ENCODE assay signal across 8 cellular contexts in the genomic region with DNA sequence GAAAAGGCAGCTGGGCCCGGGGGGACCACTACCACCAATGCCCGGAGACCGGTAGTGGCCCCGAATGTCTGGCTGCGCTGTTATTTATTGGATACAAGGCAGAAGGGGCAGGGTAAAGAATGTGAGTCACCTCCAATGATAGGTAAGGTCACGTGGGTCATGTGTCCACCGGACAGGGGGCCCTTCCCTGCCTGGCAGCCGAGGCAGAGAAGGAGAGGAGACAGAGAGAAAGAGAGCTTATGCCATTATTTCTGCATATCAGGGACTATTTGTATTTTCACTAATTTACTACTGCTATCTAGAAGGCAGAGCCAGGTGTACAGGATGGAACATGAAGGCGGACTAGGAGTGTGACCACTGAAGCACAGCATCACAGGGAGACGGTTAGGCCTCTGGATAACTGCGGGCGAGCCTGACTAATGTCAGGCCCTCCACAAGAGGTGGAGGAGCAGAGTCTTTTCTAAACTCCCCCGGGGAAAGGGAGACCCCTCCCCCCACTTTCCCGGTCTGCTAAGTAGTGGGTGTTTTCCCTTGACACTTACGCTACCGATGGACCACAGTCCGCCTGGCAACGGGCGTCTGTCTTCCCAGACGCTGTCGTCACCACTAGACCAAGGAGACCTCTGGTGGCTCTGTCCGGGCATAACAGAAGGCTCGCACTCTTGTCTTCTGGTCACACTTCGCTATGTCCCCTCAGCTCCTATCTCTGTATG. TPM values are rescaled to one million over a fixed set of nuclear protein-coding genes. Genes with fewer than 3 reads are reported as not detected.
A peak's percentile ranks its signal among the peaks of the same experiment; 100 is the strongest.
DNase-seq lines count a peak whose midpoint lies in the region; ATAC-seq, FAIRE-seq and TF ChIP-seq lines count a peak whose summit lies in the region.
"Not testable (repeated sequence)": the region's sequence is repeated elsewhere in the genome, so short reads cannot be mapped to it uniquely, and the experiment has no call there.

No MANE protein-coding gene starts in this region.

- not testable (repeated sequence) for H3K4me3 ChIP-seq in AG09309 (ENCODE audit: control insufficient read depth, low read depth, low read length); GM12865 (ENCODE audit: low read depth, low read length); endothelial cell of umbilical vein (replicated peaks in 1 of 3; ENCODE audit: insufficient read depth in 1 of 3, low read depth in 1 of 3, low read length in 3 of 3); sigmoid colon
- peak overlapping the region; percentile 28 to 60 (median 30); a peak in 5 of 6 replicates for H3K4me3 ChIP-seq in HepG2 (replicated peaks in 1 of 3; ENCODE audit: insufficient read depth in 1 of 3, low read depth in 2 of 3, low read length in 3 of 3)

- not testable (repeated sequence) for H3K79me2 ChIP-seq in endothelial cell of umbilical vein (ENCODE audit: control insufficient read depth, insufficient read depth, low read length); HepG2 (ENCODE audit: insufficient read depth, low read length)

- H2AFZ ChIP-seq in endothelial cell of umbilical vein (ENCODE audit: low read depth, low read length); HepG2 (ENCODE audit: low read length): not testable (repeated sequence)

- not testable (repeated sequence) for H3K9ac ChIP-seq in endothelial cell of umbilical vein (replicated peaks; ENCODE audit: extremely low read depth, insufficient read depth, low read length); HepG2 (ENCODE audit: insufficient read depth, low read depth, low read length)

- not testable (repeated sequence) for H3K9me1 ChIP-seq in endothelial cell of umbilical vein (replicated peaks; ENCODE audit: control insufficient read depth, extremely low read depth, insufficient read depth, low read length)

- TF ChIP-seq RAD21 in HepG2 (CRISPR knock-in tag; IDR thresholded peaks at IDR 0.05), result peak; percentile 83

- not testable (repeated sequence) for H3K36me3 ChIP-seq in endothelial cell of umbilical vein (ENCODE audit: control insufficient read depth in 2 of 2, extremely low read depth in 1 of 2, insufficient read depth in 2 of 2, low read length in 2 of 2); HepG2 (replicated peaks in 1 of 2; ENCODE audit: control insufficient read depth in 1 of 2, insufficient read depth in 2 of 2, low read length in 2 of 2); sigmoid colon

- FAIRE-seq in endothelial cell of umbilical vein (lab: Jason Lieb, UNC) (peak; percentile 81), HepG2 (lab: Jason Lieb, UNC) (peak; percentile 43)

- TF ChIP-seq CTCF in AG09309 (IDR thresholded peaks at IDR 0.05; ENCODE audit: control insufficient read depth, insufficient read depth, low read depth, low read length, missing control alignments) (peak; percentile 47), GM12865 (IDR thresholded peaks at IDR 0.05; ENCODE audit: insufficient read depth, low read depth, low read length, missing control alignments) (peak; percentile 64), endothelial cell of umbilical vein (IDR thresholded peaks at IDR 0.05; ENCODE audit: extremely low read depth in 1 of 2, insufficient read depth in 1 of 2, low read depth in 1 of 2, low read length in 2 of 2) (peak; percentile 22 to 61), HepG2 (CRISPR knock-in tag; IDR thresholded peaks at IDR 0.05) (peak; percentile 83), sigmoid colon (IDR thresholded peaks at IDR 0.05) (peak in 3 of 4 experiments; percentile 31 to 47 (median 35))

- DNase-seq in AG09309 (ENCODE audit: low read depth), result not testable (repeated sequence)
- DNase-seq in GM12865 (ENCODE audit: low read depth), result peak; percentile 78
- DNase-seq in NCI-H1105 (lab: John Stamatoyannopoulos, UW), result peak; percentile 39
- peak; percentile 72 for DNase-seq in RPMI8226
- DNase-seq in activated T-cell treated with anti-CD3 and anti-CD28 coated beads, Interleukin-2, amount 50 U/mL, for 4 hours, result peak; percentile 30
- peak; percentile 50 for DNase-seq in endothelial cell of umbilical vein (ENCODE audit: low read depth, low spot score)
- DNase-seq in HepG2 (ENCODE audit: low spot score), result peak; percentile 70
- DNase-seq in sigmoid colon, result peak; percentile 79

- CTCF ChIA-PET in endothelial cell of umbilical vein (lab: Charles Lee) (interaction anchor here (0.6 to 5.4 kb wide), 7 partner anchors 8 to 30 kb away, joined by 3 to 76 read pairs (median 4); no protein-coding TSS in a partner anchor), HepG2 (lab: Yijun Ruan, JAX; ENCODE audit: low intra/inter-chr PET ratio, low total read pairs) (interaction anchor here (2.7 kb wide), 1 partner anchor 20 kb away, joined by 23 read pairs; no protein-coding TSS in a partner anchor)

- H3K4me2 ChIP-seq in endothelial cell of umbilical vein (ENCODE audit: insufficient read depth, low read length), result not testable (repeated sequence)
- H3K4me2 ChIP-seq in HepG2 (ENCODE audit: low read depth, low read length), result peak overlapping the region; percentile 70

- not testable (repeated sequence) for H3K27ac ChIP-seq in endothelial cell of umbilical vein (ENCODE audit: insufficient read depth, low read depth, low read length); sigmoid colon
- peak overlapping the region; percentile 25 for H3K27ac ChIP-seq in HepG2 (ENCODE audit: extremely low read length, insufficient read depth, low read length)

- H3K9me3 ChIP-seq in endothelial cell of umbilical vein (replicated peaks; ENCODE audit: control insufficient read depth, insufficient read depth, low read length); HepG2 (ENCODE audit: low read length); sigmoid colon: not testable (repeated sequence)

- in situ Hi-C loops in HepG2 (cut with HindIII; ENCODE audit: extremely low pct_ligation_motif_present, low pct_unique_long_range_greater_than_20kb), result not testable (repeated sequence)

- H3K4me3 Mint-ChIP-seq in activated T-cell treated with anti-CD3 and anti-CD28 coated beads, Interleukin-2, amount 50 U/mL, for 4 hours, result not testable (repeated sequence)

- POLR2A ChIA-PET in endothelial cell of umbilical vein (lab: Charles Lee), result interaction anchor here (0.7 kb wide), 1 partner anchor 107 kb away, joined by 4 read pairs; no protein-coding TSS in a partner anchor
- POLR2A ChIA-PET in HepG2 (lab: Yijun Ruan, JAX), result interaction anchor here (0.6 to 2.2 kb wide), 7 partner anchors 8 to 94 kb away, joined by 3 to 11 read pairs (median 3); a partner anchor contains a TSS

- H4K20me1 ChIP-seq in endothelial cell of umbilical vein (replicated peaks; ENCODE audit: control insufficient read depth, extremely low read depth, insufficient read depth, low read length); HepG2 (ENCODE audit: insufficient read depth, low read length): not testable (repeated sequence)

- not testable (repeated sequence) for TF ChIP-seq POLR2A in endothelial cell of umbilical vein (IDR thresholded peaks at IDR 0.05; ENCODE audit: low read depth, low read length); HepG2 (IDR thresholded peaks at IDR 0.05; ENCODE audit: insufficient read depth in 1 of 2, low read depth in 2 of 2, low read length in 2 of 2); sigmoid colon (IDR thresholded peaks at IDR 0.05)

- H3K4me1 Mint-ChIP-seq in activated T-cell treated with anti-CD3 and anti-CD28 coated beads, Interleukin-2, amount 50 U/mL, for 4 hours (ENCODE audit: low read depth), result peaks cover 16% of the 10 kb centered on the region

- TF ChIP-seq EP300 in HepG2 (IDR thresholded peaks at IDR 0.05; ENCODE audit: low read depth in 2 of 2, low read length in 2 of 2); HepG2 (CRISPR knock-in tag; IDR thresholded peaks at IDR 0.05; ENCODE audit: borderline replicate concordance); sigmoid colon (IDR thresholded peaks at IDR 0.05): not testable (repeated sequence)

- ATAC-seq in activated T-cell treated with anti-CD3 and anti-CD28 coated beads, Interleukin-2, amount 50 U/mL, for 4 hours, result not testable (repeated sequence)
- ATAC-seq in HepG2, result peak; percentile 86

- BruUV-seq in endothelial cell of umbilical vein (replicated peaks; lab: Mats Ljungman, UMichigan); HepG2 (replicated peaks; lab: Mats Ljungman, UMichigan): not testable (repeated sequence)

- intact Hi-C loops in endothelial cell of umbilical vein (cut with micrococcal nuclease), result loop anchor here (1.0 to 2.0 kb wide), 2 partner anchors 21 to 29 kb away; no protein-coding TSS in a partner anchor
- intact Hi-C loops in HepG2 (cut with micrococcal nuclease; ENCODE audit: unreplicated experiment), result loop anchor here (1.0 kb wide), 1 partner anchor 21 kb away; no protein-coding TSS in a partner anchor
- intact Hi-C loops in sigmoid colon (cut with DNase I), result not testable (repeated sequence)

- H3K4me1 ChIP-seq in endothelial cell of umbilical vein (ENCODE audit: control insufficient read depth, extremely low read depth, insufficient read depth, low read length); sigmoid colon: not testable (repeated sequence)
- peaks cover 20% of the 10 kb centered on the region for H3K4me1 ChIP-seq in HepG2 (ENCODE audit: insufficient read depth, low read length)

- not testable (repeated sequence) for H3K27me3 Mint-ChIP-seq in activated T-cell treated with anti-CD3 and anti-CD28 coated beads, Interleukin-2, amount 50 U/mL, for 4 hours (ENCODE audit: low read depth)

- 6% methylated on average over 24 of the region's 24 CpGs for WGBS in HepG2 (ENCODE audit: low lambda C conversion rate)
- WGBS in sigmoid colon, 2 donors, result 42 to 46% methylated on average over 23 to 24 of the region's 24 CpGs

- H3K36me3 Mint-ChIP-seq in activated T-cell treated with anti-CD3 and anti-CD28 coated beads, Interleukin-2, amount 50 U/mL, for 4 hours (ENCODE audit: insufficient read depth), result not testable (repeated sequence)

- dilution Hi-C loops in endothelial cell of umbilical vein (cut with MboI; ENCODE audit: extremely low pct_ligation_motif_present, low sequenced_read_pairs), result not testable (repeated sequence)

- H3K9me3 Mint-ChIP-seq in activated T-cell treated with anti-CD3 and anti-CD28 coated beads, Interleukin-2, amount 50 U/mL, for 4 hours, result not testable (repeated sequence)

- H3K27me3 ChIP-seq in endothelial cell of umbilical vein (ENCODE audit: control insufficient read depth in 2 of 2, insufficient read depth in 2 of 2, low read length in 2 of 2); HepG2 (ENCODE audit: control insufficient read depth in 1 of 2, insufficient read depth in 2 of 2, low read length in 2 of 2); sigmoid colon: not testable (repeated sequence)

RNA-seq across cellular contexts. Expression of a gene that starts 24.5 kb away (rescaled TPM):
- 1 to 10 TPM; 6.8 to 8.8 (median 7.2) TPM for total RNA-seq in activated T-cell treated with anti-CD3 and anti-CD28 coated beads, Interleukin-2, amount 50 U/mL, for 4 hours
- total RNA-seq in endothelial cell of umbilical vein (not detected in 2 replicates), HepG2 (2016; rRNA removed; fragmentation: Illumina TruSeq; extraction: Trizol) (not detected in 2 replicates), sigmoid colon (1 to 10 TPM in 2 of 4 donors, under 1 TPM in 2; 0.82 to 2.5 (median 1.0) TPM)
- polyA plus RNA-seq in endothelial cell of umbilical vein (not detected in 2 replicates), HepG2 (2011; rRNA removed) (not detected in 2 replicates), sigmoid colon (10 to 100 TPM in 1 of 3 donors, under 1 TPM in 1, not detected in 1; 0.46 to 10.1 TPM)
- polyA plus RNA-seq in endothelial cell of umbilical vein (2011; cell fraction: cytosol; rRNA removed), result not detected in 2 replicates
- not detected in 2 replicates for polyA plus RNA-seq in endothelial cell of umbilical vein (2011; cell fraction: nucleus; rRNA removed)
- not detected in 2 replicates for polyA plus RNA-seq in endothelial cell of umbilical vein (2012)
- not detected in 2 replicates for polyA minus RNA-seq in endothelial cell of umbilical vein
- not detected for polyA minus RNA-seq in endothelial cell of umbilical vein (2011; cell fraction: cytosol; rRNA and poly(A)+ RNA removed)
- polyA minus RNA-seq in endothelial cell of umbilical vein (2011; cell fraction: nucleus; rRNA and poly(A)+ RNA removed), result not detected in 2 replicates
- total RNA-seq in HepG2 (2016; cell fraction: cytosol; rRNA removed; fragmentation: Illumina TruSeq; extraction: Trizol; ENCODE audit: low read depth), result not detected in 2 replicates
- total RNA-seq in HepG2 (2016; cell fraction: insoluble cytoplasmic fraction; rRNA removed; fragmentation: Illumina TruSeq; extraction: Trizol), result not detected in 2 replicates
- not detected in 2 replicates for total RNA-seq in HepG2 (2016; cell fraction: membrane; rRNA removed; fragmentation: Illumina TruSeq; extraction: Trizol)
- total RNA-seq in HepG2 (2016; cell fraction: nucleus; rRNA removed; fragmentation: Illumina TruSeq; extraction: Trizol), result not detected in 2 replicates
- not detected in 2 replicates for polyA plus RNA-seq in HepG2 (2011; cell fraction: cytosol; rRNA removed)
- not detected in 2 replicates for polyA plus RNA-seq in HepG2 (2011; cell fraction: nucleus; rRNA removed)
- not detected in 2 replicates for polyA plus RNA-seq in HepG2 (2012)
- not detected in 2 replicates for polyA plus RNA-seq in HepG2 (2016; cell fraction: cytosol; fragmentation: Illumina TruSeq; extraction: Trizol; ENCODE audit: low read depth)
- polyA plus RNA-seq in HepG2 (2016; cell fraction: insoluble cytoplasmic fraction; fragmentation: Illumina TruSeq; extraction: Trizol; ENCODE audit: low read depth), result not detected in 2 replicates
- polyA plus RNA-seq in HepG2 (2016; cell fraction: membrane; fragmentation: Illumina TruSeq; extraction: Trizol; ENCODE audit: low read depth), result not detected in 2 replicates
- not detected in 2 replicates for polyA plus RNA-seq in HepG2 (2016; cell fraction: nucleus; fragmentation: Illumina TruSeq; extraction: Trizol; ENCODE audit: insufficient read depth, low read depth)
- polyA minus RNA-seq in HepG2 (2011; rRNA and poly(A)+ RNA removed; ENCODE audit: low replicate concordance), result not detected in 2 replicates
- polyA minus RNA-seq in HepG2 (2011; cell fraction: cytosol; rRNA and poly(A)+ RNA removed), result not detected in 2 replicates
- polyA minus RNA-seq in HepG2 (2011; cell fraction: nucleus; rRNA and poly(A)+ RNA removed), result not detected in 2 replicates

RNA-seq across cellular contexts. Expression of a gene that starts 42.3 kb away (rescaled TPM):
- total RNA-seq in activated T-cell treated with anti-CD3 and anti-CD28 coated beads, Interleukin-2, amount 50 U/mL, for 4 hours, result 1 to 10 TPM; 1.9 to 3.0 (median 2.1) TPM
- total RNA-seq in endothelial cell of umbilical vein (0.28 and 0.44 TPM in 2 replicates), HepG2 (2016; rRNA removed; fragmentation: Illumina TruSeq; extraction: Trizol) (218 and 244 TPM in 2 replicates), sigmoid colon (10 to 100 TPM in 2 of 4 donors, 1 to 10 TPM in 2; 4.3 to 11.1 (median 7.4) TPM)
- polyA plus RNA-seq in endothelial cell of umbilical vein (0.40 and 0.41 TPM in 2 replicates), HepG2 (2011; rRNA removed) (130 and 137 TPM in 2 replicates), sigmoid colon (10 to 100 TPM; 22.2 to 40.5 (median 34.7) TPM)
- polyA plus RNA-seq in endothelial cell of umbilical vein (2011; cell fraction: cytosol; rRNA removed), result 0.26 and 0.39 TPM in 2 replicates
- polyA plus RNA-seq in endothelial cell of umbilical vein (2011; cell fraction: nucleus; rRNA removed), result 0.25 TPM in 1 of 2 replicates, not detected in the other
- polyA plus RNA-seq in endothelial cell of umbilical vein (2012), result 0.23 and 0.52 TPM in 2 replicates
- 0.73 and 1.0 TPM in 2 replicates for polyA minus RNA-seq in endothelial cell of umbilical vein
- polyA minus RNA-seq in endothelial cell of umbilical vein (2011; cell fraction: cytosol; rRNA and poly(A)+ RNA removed), result not detected
- not detected in 2 replicates for polyA minus RNA-seq in endothelial cell of umbilical vein (2011; cell fraction: nucleus; rRNA and poly(A)+ RNA removed)
- 87.1 and 92.9 TPM in 2 replicates for total RNA-seq in HepG2 (2016; cell fraction: cytosol; rRNA removed; fragmentation: Illumina TruSeq; extraction: Trizol; ENCODE audit: low read depth)
- 223 and 253 TPM in 2 replicates for total RNA-seq in HepG2 (2016; cell fraction: insoluble cytoplasmic fraction; rRNA removed; fragmentation: Illumina TruSeq; extraction: Trizol)
- total RNA-seq in HepG2 (2016; cell fraction: membrane; rRNA removed; fragmentation: Illumina TruSeq; extraction: Trizol), result 152 and 159 TPM in 2 replicates
- 99.3 and 115 TPM in 2 replicates for total RNA-seq in HepG2 (2016; cell fraction: nucleus; rRNA removed; fragmentation: Illumina TruSeq; extraction: Trizol)
- 103 and 170 TPM in 2 replicates for polyA plus RNA-seq in HepG2 (2011; cell fraction: cytosol; rRNA removed)
- polyA plus RNA-seq in HepG2 (2011; cell fraction: nucleus; rRNA removed), result 80.0 and 88.2 TPM in 2 replicates
- 123 and 130 TPM in 2 replicates for polyA plus RNA-seq in HepG2 (2012)
- polyA plus RNA-seq in HepG2 (2016; cell fraction: cytosol; fragmentation: Illumina TruSeq; extraction: Trizol; ENCODE audit: low read depth), result 105 and 118 TPM in 2 replicates
- 245 and 255 TPM in 2 replicates for polyA plus RNA-seq in HepG2 (2016; cell fraction: insoluble cytoplasmic fraction; fragmentation: Illumina TruSeq; extraction: Trizol; ENCODE audit: low read depth)
- polyA plus RNA-seq in HepG2 (2016; cell fraction: membrane; fragmentation: Illumina TruSeq; extraction: Trizol; ENCODE audit: low read depth), result 133 and 135 TPM in 2 replicates
- 215 and 218 TPM in 2 replicates for polyA plus RNA-seq in HepG2 (2016; cell fraction: nucleus; fragmentation: Illumina TruSeq; extraction: Trizol; ENCODE audit: insufficient read depth, low read depth)
- 1.2 and 248 TPM in 2 replicates for polyA minus RNA-seq in HepG2 (2011; rRNA and poly(A)+ RNA removed; ENCODE audit: low replicate concordance)
- 160 and 171 TPM in 2 replicates for polyA minus RNA-seq in HepG2 (2011; cell fraction: cytosol; rRNA and poly(A)+ RNA removed)
- 30.1 and 34.9 TPM in 2 replicates for polyA minus RNA-seq in HepG2 (2011; cell fraction: nucleus; rRNA and poly(A)+ RNA removed)

RNA-seq across cellular contexts. Expression of a gene that starts 56.7 kb away (rescaled TPM):
- under 1 TPM in 1 of 3 donors, not detected in 2; 0.05 TPM for total RNA-seq in activated T-cell treated with anti-CD3 and anti-CD28 coated beads, Interleukin-2, amount 50 U/mL, for 4 hours
- total RNA-seq in endothelial cell of umbilical vein (not detected in 2 replicates), HepG2 (2016; rRNA removed; fragmentation: Illumina TruSeq; extraction: Trizol) (0.07 and 0.15 TPM in 2 replicates), sigmoid colon (1 to 10 TPM in 1 of 4 donors, not detected in 3; 1.4 TPM)
- polyA plus RNA-seq in endothelial cell of umbilical vein (not detected in 2 replicates), HepG2 (2011; rRNA removed) (0.01 and 0.04 TPM in 2 replicates), sigmoid colon (1,000 to 10,000 TPM in 1 of 3 donors, 100 to 1,000 TPM in 2; 237 to 1,249 (median 770) TPM)
- not detected in 2 replicates for polyA plus RNA-seq in endothelial cell of umbilical vein (2011; cell fraction: cytosol; rRNA removed)
- not detected in 2 replicates for polyA plus RNA-seq in endothelial cell of umbilical vein (2011; cell fraction: nucleus; rRNA removed)
- polyA plus RNA-seq in endothelial cell of umbilical vein (2012), result not detected in 2 replicates
- not detected in 2 replicates for polyA minus RNA-seq in endothelial cell of umbilical vein
- not detected for polyA minus RNA-seq in endothelial cell of umbilical vein (2011; cell fraction: cytosol; rRNA and poly(A)+ RNA removed)
- not detected in 2 replicates for polyA minus RNA-seq in endothelial cell of umbilical vein (2011; cell fraction: nucleus; rRNA and poly(A)+ RNA removed)
- 0.18 and 0.30 TPM in 2 replicates for total RNA-seq in HepG2 (2016; cell fraction: cytosol; rRNA removed; fragmentation: Illumina TruSeq; extraction: Trizol; ENCODE audit: low read depth)
- total RNA-seq in HepG2 (2016; cell fraction: insoluble cytoplasmic fraction; rRNA removed; fragmentation: Illumina TruSeq; extraction: Trizol), result 0.09 TPM in 2 replicates
- 0.17 and 0.22 TPM in 2 replicates for total RNA-seq in HepG2 (2016; cell fraction: membrane; rRNA removed; fragmentation: Illumina TruSeq; extraction: Trizol)
- not detected in 2 replicates for total RNA-seq in HepG2 (2016; cell fraction: nucleus; rRNA removed; fragmentation: Illumina TruSeq; extraction: Trizol)
- 0.01 TPM in 1 of 2 replicates, not detected in the other for polyA plus RNA-seq in HepG2 (2011; cell fraction: cytosol; rRNA removed)
- not detected in 2 replicates for polyA plus RNA-seq in HepG2 (2011; cell fraction: nucleus; rRNA removed)
- 0.11 TPM in 1 of 2 replicates, not detected in the other for polyA plus RNA-seq in HepG2 (2012)
- 0.35 and 0.42 TPM in 2 replicates for polyA plus RNA-seq in HepG2 (2016; cell fraction: cytosol; fragmentation: Illumina TruSeq; extraction: Trizol; ENCODE audit: low read depth)
- polyA plus RNA-seq in HepG2 (2016; cell fraction: insoluble cytoplasmic fraction; fragmentation: Illumina TruSeq; extraction: Trizol; ENCODE audit: low read depth), result 0.12 and 0.16 TPM in 2 replicates
- polyA plus RNA-seq in HepG2 (2016; cell fraction: membrane; fragmentation: Illumina TruSeq; extraction: Trizol; ENCODE audit: low read depth), result 0.26 and 0.42 TPM in 2 replicates
- 0.13 TPM in 1 of 2 replicates, not detected in the other for polyA plus RNA-seq in HepG2 (2016; cell fraction: nucleus; fragmentation: Illumina TruSeq; extraction: Trizol; ENCODE audit: insufficient read depth, low read depth)
- polyA minus RNA-seq in HepG2 (2011; rRNA and poly(A)+ RNA removed; ENCODE audit: low replicate concordance), result 0.05 TPM in 1 of 2 replicates, not detected in the other
- polyA minus RNA-seq in HepG2 (2011; cell fraction: cytosol; rRNA and poly(A)+ RNA removed), result not detected in 2 replicates
- not detected in 2 replicates for polyA minus RNA-seq in HepG2 (2011; cell fraction: nucleus; rRNA and poly(A)+ RNA removed)

RNA-seq across cellular contexts. Expression of a gene that starts 58.3 kb away (rescaled TPM):
- 10 to 100 TPM; 37.5 to 41.0 (median 39.9) TPM for total RNA-seq in activated T-cell treated with anti-CD3 and anti-CD28 coated beads, Interleukin-2, amount 50 U/mL, for 4 hours
- total RNA-seq in endothelial cell of umbilical vein (not detected in 2 replicates), HepG2 (2016; rRNA removed; fragmentation: Illumina TruSeq; extraction: Trizol) (0.22 and 0.38 TPM in 2 replicates), sigmoid colon (1 to 10 TPM in 2 of 4 donors, under 1 TPM in 2; 0.28 to 1.6 (median 0.94) TPM)
- polyA plus RNA-seq in endothelial cell of umbilical vein (not detected in 2 replicates), HepG2 (2011; rRNA removed) (1.6 and 3.8 TPM in 2 replicates), sigmoid colon (10 to 100 TPM in 1 of 3 donors, 1 to 10 TPM in 1, under 1 TPM in 1; 0.60 to 13.3 (median 6.7) TPM)
- polyA plus RNA-seq in endothelial cell of umbilical vein (2011; cell fraction: cytosol; rRNA removed), result not detected in 2 replicates
- not detected in 2 replicates for polyA plus RNA-seq in endothelial cell of umbilical vein (2011; cell fraction: nucleus; rRNA removed)
- polyA plus RNA-seq in endothelial cell of umbilical vein (2012), result not detected in 2 replicates
- 0.95 and 2.2 TPM in 2 replicates for polyA minus RNA-seq in endothelial cell of umbilical vein
- polyA minus RNA-seq in endothelial cell of umbilical vein (2011; cell fraction: cytosol; rRNA and poly(A)+ RNA removed), result not detected
- polyA minus RNA-seq in endothelial cell of umbilical vein (2011; cell fraction: nucleus; rRNA and poly(A)+ RNA removed), result not detected in 2 replicates
- total RNA-seq in HepG2 (2016; cell fraction: cytosol; rRNA removed; fragmentation: Illumina TruSeq; extraction: Trizol; ENCODE audit: low read depth), result 0.10 TPM in 1 of 2 replicates, not detected in the other
- 0.10 and 0.35 TPM in 2 replicates for total RNA-seq in HepG2 (2016; cell fraction: insoluble cytoplasmic fraction; rRNA removed; fragmentation: Illumina TruSeq; extraction: Trizol)
- total RNA-seq in HepG2 (2016; cell fraction: membrane; rRNA removed; fragmentation: Illumina TruSeq; extraction: Trizol), result 0.06 TPM in 1 of 2 replicates, not detected in the other
- total RNA-seq in HepG2 (2016; cell fraction: nucleus; rRNA removed; fragmentation: Illumina TruSeq; extraction: Trizol), result 0.28 and 0.34 TPM in 2 replicates
- polyA plus RNA-seq in HepG2 (2011; cell fraction: cytosol; rRNA removed), result 0.94 and 1.1 TPM in 2 replicates
- polyA plus RNA-seq in HepG2 (2011; cell fraction: nucleus; rRNA removed), result 1.1 and 2.5 TPM in 2 replicates
- 2.4 and 2.5 TPM in 2 replicates for polyA plus RNA-seq in HepG2 (2012)
- polyA plus RNA-seq in HepG2 (2016; cell fraction: cytosol; fragmentation: Illumina TruSeq; extraction: Trizol; ENCODE audit: low read depth), result 0.07 and 0.09 TPM in 2 replicates
- 0.25 and 0.39 TPM in 2 replicates for polyA plus RNA-seq in HepG2 (2016; cell fraction: insoluble cytoplasmic fraction; fragmentation: Illumina TruSeq; extraction: Trizol; ENCODE audit: low read depth)
- 0.13 and 0.23 TPM in 2 replicates for polyA plus RNA-seq in HepG2 (2016; cell fraction: membrane; fragmentation: Illumina TruSeq; extraction: Trizol; ENCODE audit: low read depth)
- polyA plus RNA-seq in HepG2 (2016; cell fraction: nucleus; fragmentation: Illumina TruSeq; extraction: Trizol; ENCODE audit: insufficient read depth, low read depth), result 0.44 and 1.1 TPM in 2 replicates
- 1.7 and 5.3 TPM in 2 replicates for polyA minus RNA-seq in HepG2 (2011; rRNA and poly(A)+ RNA removed; ENCODE audit: low replicate concordance)
- polyA minus RNA-seq in HepG2 (2011; cell fraction: cytosol; rRNA and poly(A)+ RNA removed), result 0.79 and 1.7 TPM in 2 replicates
- polyA minus RNA-seq in HepG2 (2011; cell fraction: nucleus; rRNA and poly(A)+ RNA removed), result 0.52 and 1.4 TPM in 2 replicates

Comparison
In these comparisons a context has a peak if more than half of its experiments do, and no peak if none do; other contexts are left out.
1. RNA of a gene that starts 42.3 kb away (total RNA-seq): 87.1 to 253 TPM in HepG2; 4.3 to 11.1 TPM in sigmoid colon, 1.9 to 3.0 TPM in activated T-cell treated with anti-CD3 and anti-CD28 coated beads, Interleukin-2, amount 50 U/mL, for 4 hours and 0.28 to 0.44 TPM in endothelial cell of umbilical vein; every median in the first group is over 4 times any median in the second.
2. Peak in every context shown above with its lines, with median percentiles within 50 percentile points of each other: CTCF ChIP-seq.